8 cellular contexts compared by ENCODE assay signal in the genomic region with DNA sequence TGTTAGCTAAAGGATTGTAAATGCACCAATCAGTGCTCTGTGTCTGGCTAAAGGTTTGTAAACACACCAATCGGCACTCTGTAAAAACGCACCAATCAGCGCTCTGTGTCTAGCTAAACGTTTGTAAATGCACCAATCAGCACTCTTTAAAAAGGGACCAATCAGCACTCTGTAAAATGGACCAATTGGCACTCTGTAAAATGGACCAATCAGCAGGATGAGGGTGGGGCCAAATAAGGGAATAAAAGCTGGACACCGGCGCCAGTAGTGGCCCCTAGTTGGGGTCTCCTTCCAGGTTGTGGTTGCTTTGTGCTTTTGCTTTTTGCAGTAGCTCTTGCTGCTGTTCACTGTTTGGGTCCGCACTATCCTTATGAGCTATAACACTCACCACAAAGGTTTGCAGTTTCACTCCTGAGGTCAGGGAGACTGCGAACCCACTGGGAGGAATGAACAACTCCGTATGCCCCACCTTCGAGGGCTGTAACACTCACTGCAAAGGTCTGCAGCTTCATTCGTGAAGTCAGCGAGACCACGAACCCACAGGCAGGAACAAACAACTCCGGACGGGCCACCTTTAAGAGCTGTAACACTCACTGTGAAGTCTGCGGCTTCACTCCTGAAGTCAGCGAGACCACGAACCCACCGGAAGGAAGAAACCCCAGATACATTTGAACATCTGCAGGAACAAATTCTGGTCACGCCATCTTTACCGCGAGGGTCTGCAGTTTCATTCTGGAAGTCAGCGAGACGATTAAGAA. TPM values are rescaled to one million over a fixed set of nuclear protein-coding genes. Genes with fewer than 3 reads are reported as not detected.
DNase-seq lines count a peak whose midpoint lies in the region; ATAC-seq and TF ChIP-seq lines count a peak whose summit lies in the region.

No MANE protein-coding gene starts in this region.

- peak; percentile 38 for DNase-seq in activated B cell treated with CpG ODN at 0.5 μM for 24 hours
- no peak for DNase-seq in chondrocyte (ENCODE audit: low spot score)
- DNase-seq in prostate gland (ENCODE audit: low spot score), result peak; percentile 15
- no peak for DNase-seq in DMS114 treated with DMSO at 0.1 percent for 48 hours (lab: John Stamatoyannopoulos, UW; ENCODE audit: unreplicated experiment)
- DNase-seq in GM10248 (ENCODE audit: extremely low spot score), result no peak
- DNase-seq in NCI-H524 (lab: John Stamatoyannopoulos, UW), result no peak

- ATAC-seq in HG03097 (IDR thresholded peaks at IDR 0.05; ENCODE audit: low FRiP score, unreplicated experiment) (peak; percentile 57), activated B cell treated with CpG ODN at 0.5 μM for 24 hours (ENCODE audit: low read depth) (peak; percentile 28)

- intact Hi-C loops in activated B cell treated with CpG ODN at 0.5 μM for 24 hours (cut with micrococcal nuclease) (loop anchor here (1.0 to 10.0 kb wide), 5 partner anchors 30 to 1429 kb away; a partner anchor contains a TSS), prostate gland (cut with DNase I) (no loop called here)

- H3K4me1 Mint-ChIP-seq in activated B cell treated with CpG ODN at 0.5 μM for 24 hours, result peaks cover 50% of the 10 kb centered on the region
- peaks cover 20% of the 10 kb centered on the region for H3K4me1 Mint-ChIP-seq in chondrocyte (ENCODE audit: low read depth)

- TF ChIP-seq CTCF in activated B cell treated with CpG ODN at 0.5 μM for 24 hours (IDR thresholded peaks at IDR 0.05) (no peak), chondrocyte (IDR thresholded peaks at IDR 0.05) (no peak), prostate gland (IDR thresholded peaks at IDR 0.05) (no peak), GM10248 (IDR thresholded peaks at IDR 0.05; ENCODE audit: control extremely low read depth, extremely low read depth, low read depth, missing control alignments) (no peak)

- POLR2A ChIA-PET in activated B cell treated with CpG ODN at 0.5 μM for 24 hours (lab: Charles Lee) (interaction anchor here (0.6 to 3.8 kb wide), 12 partner anchors 9 to 1454 kb away, joined by 3 to 23 read pairs (median 6); a partner anchor contains a TSS), GM10248 (lab: Yijun Ruan, JAX) (interaction anchor here (0.6 to 0.8 kb wide), 2 partner anchors 222 to 266 kb away, joined by 3 to 6 read pairs; no protein-coding TSS in a partner anchor)

- H3K9me3 Mint-ChIP-seq in activated B cell treated with CpG ODN at 0.5 μM for 24 hours, result no peaks in the 10 kb centered on the region
- no peaks in the 10 kb centered on the region for H3K9me3 Mint-ChIP-seq in chondrocyte (ENCODE audit: low read depth)

- no peak overlapping the region for H3K4me3 ChIP-seq in prostate gland

- TF ChIP-seq POLR2A in GM19099 (IDR thresholded peaks at IDR 0.05; ENCODE audit: extremely low read depth, insufficient read length, low read depth) (peak; percentile 79), prostate gland (IDR thresholded peaks at IDR 0.05) (no peak)

- H3K36me3 ChIP-seq in prostate gland, result no peaks in the 10 kb centered on the region

- H3K27ac ChIP-seq in prostate gland, result no peak overlapping the region

- 88% methylated on average over 24 of the region's 24 CpGs for WGBS in prostate gland

- H3K36me3 Mint-ChIP-seq in activated B cell treated with CpG ODN at 0.5 μM for 24 hours (ENCODE audit: low read depth) (peaks cover 6% of the 10 kb centered on the region), chondrocyte (ENCODE audit: low read depth) (no peaks in the 10 kb centered on the region)

- H3K27ac Mint-ChIP-seq in activated B cell treated with CpG ODN at 0.5 μM for 24 hours (peak overlapping the region; percentile 85), chondrocyte (ENCODE audit: unreplicated experiment) (no peak overlapping the region)

- no peaks in the 10 kb centered on the region for H3K4me1 ChIP-seq in prostate gland (replicated peaks)

- H3K27me3 Mint-ChIP-seq in activated B cell treated with CpG ODN at 0.5 μM for 24 hours (no peaks in the 10 kb centered on the region), chondrocyte (ENCODE audit: low read depth) (no peaks in the 10 kb centered on the region)

- CTCF ChIA-PET in activated B cell treated with CpG ODN at 0.5 μM for 24 hours (lab: Charles Lee) (interaction anchor here (1.0 to 1.1 kb wide), 2 partner anchors 28 to 609 kb away, joined by 3 read pairs; no protein-coding TSS in a partner anchor), GM10248 (lab: Yijun Ruan, JAX) (interaction anchor here (0.8 to 1.8 kb wide), 8 partner anchors 9 to 541 kb away, joined by 3 to 9 read pairs (median 3); no protein-coding TSS in a partner anchor)

- H3K27me3 ChIP-seq in prostate gland (replicated peaks; ENCODE audit: insufficient read depth), result no peaks in the 10 kb centered on the region

- H3K4me3 Mint-ChIP-seq in activated B cell treated with CpG ODN at 0.5 μM for 24 hours (peak overlapping the region; percentile 86), chondrocyte (ENCODE audit: unreplicated experiment) (peak overlapping the region; percentile 77)

- H3K9me3 ChIP-seq in prostate gland, result no peaks in the 10 kb centered on the region

RNA-seq across cellular contexts. Expression of a gene that starts 1.1 kb away (rescaled TPM):
- total RNA-seq in activated B cell treated with CpG ODN at 0.5 μM for 24 hours, result 38.9 and 40.8 TPM in 2 replicates
- 22.0 to 28.0 TPM (median 24.3 TPM) in 3 replicates for total RNA-seq in chondrocyte
- total RNA-seq in prostate gland, result 10 to 100 TPM; 33.2 to 65.4 TPM

Comparison
In these comparisons a context has a peak if more than half of its experiments do, and no peak if none do; other contexts are left out.
1. DNase-seq: peak in activated B cell treated with CpG ODN at 0.5 μM for 24 hours (single experiment) and prostate gland (single experiment); none in chondrocyte (single experiment), DMS114 treated with DMSO at 0.1 percent for 48 hours (single experiment), GM10248 (single experiment) and NCI-H524 (0 of 2).